1 cellular context compared by ENCODE assay signal in genomic region chr6:6685249-6685667, GRCh38.
TF ChIP-seq lines count a peak whose summit lies in the region.

No MANE protein-coding gene starts in this region.

TF ChIP-seq in GM12878, 131 proteins besides CTCF, POLR2A, EP300 and RAD21:
- TF ChIP-seq ZNF24 (IDR thresholded peaks at IDR 0.05) (peak; percentile 93), ZNF687 (IDR thresholded peaks at IDR 0.05) (0 out of 2 replicates have a peak, but pooled peaks have one; percentile 39), PML (IDR thresholded peaks at IDR 0.05; ENCODE audit: low read length) (no peak), JUNB (IDR thresholded peaks at IDR 0.05) (peak; percentile 18; the same call in 1 of the 2 replicates), SKIL (IDR thresholded peaks at IDR 0.05; ENCODE audit: low read depth, poor library complexity, severe bottlenecking) (no peak), SPI1 (IDR thresholded peaks at IDR 0.05; ENCODE audit: borderline replicate concordance, insufficient read depth, low read depth, low read length) (peak; percentile 28; the same call in 1 of the 2 replicates), NR2F1 (conservative IDR thresholded peaks at IDR 0.05) (no peak), FOXM1 (IDR thresholded peaks at IDR 0.05; ENCODE audit: low read depth, low read length) (peak; percentile 28; the same call in 1 of the 2 replicates), PBX3 (IDR thresholded peaks at IDR 0.05; ENCODE audit: insufficient replicate concordance, low read depth, low read length) (peak; percentile 94), CEBPZ (IDR thresholded peaks at IDR 0.05; ENCODE audit: low read depth, low read length) (no peak), CHD1 (IDR thresholded peaks at IDR 0.05; ENCODE audit: low read depth, low read length) (no peak), IRF4 (IDR thresholded peaks at IDR 0.05; ENCODE audit: low read depth, low read length) (0 out of 2 replicates have a peak, but pooled peaks have one; percentile 15), CREB1 (IDR thresholded peaks at IDR 0.05; ENCODE audit: low read depth) (no peak), RELA (IDR thresholded peaks at IDR 0.05; ENCODE audit: borderline replicate concordance, partially characterized antibody) (peak; percentile 7), GABPA (IDR thresholded peaks at IDR 0.05; ENCODE audit: low read depth) (no peak), NR2C2 (IDR thresholded peaks at IDR 0.05; ENCODE audit: borderline replicate concordance, control insufficient read depth, insufficient read length, low read depth) (no peak), SMC3 (IDR thresholded peaks at IDR 0.05; ENCODE audit: borderline replicate concordance, low read length) (no peak), CEBPB (IDR thresholded peaks at IDR 0.05; ENCODE audit: borderline replicate concordance in 1 of 2, low read depth in 2 of 2, low read length in 2 of 2) (peak in 1 of 2 experiments; percentile 42; a peak in 1 of 4 replicates), ATF7 (IDR thresholded peaks at IDR 0.05; ENCODE audit: low read depth) (0 out of 2 replicates have a peak, but pooled peaks have one; percentile 10), SMAD5 (IDR thresholded peaks at IDR 0.05; ENCODE audit: low read depth) (no peak), RUNX3 (IDR thresholded peaks at IDR 0.05; ENCODE audit: low read length) (peak; percentile 60), PKNOX1 (IDR thresholded peaks at IDR 0.05) (peak; percentile 96), CBFB (IDR thresholded peaks at IDR 0.05; ENCODE audit: low read depth) (no peak)
